In genomic region chr3:41460736-41461135, GRCh38 we compare ENCODE assay signal across 27 cellular contexts.
"Had no signal": no experiment of that assay in that cellular context is flagged by ENCODE, and none has a peak within 500 bp of the region (broad histone marks: within the 10 kb centered on the region; RNA-seq: fewer than 3 reads in every experiment).

No MANE protein-coding gene starts in this region.

- H3K27ac ChIP-seq: stomach, suprapubic skin, testis, thoracic aorta, thyroid gland, tibial artery, tibial nerve, transverse colon, upper lobe of left lung, upper lobe of right lung, uterus, vagina had no signal

- DNase-seq: stimulated activated CD4-positive, alpha-beta T cell treated with anti-CD3 and anti-CD28 coated beads, Interleukin-2, amount 100 ng/mL, for 48 hours; stimulated activated CD4-positive, alpha-beta T cell treated with anti-CD3 and anti-CD28 coated beads, Interleukin-4, amount 100 ng/mL, for 1 hour; stimulated activated CD4-positive, alpha-beta T cell treated with anti-CD3 and anti-CD28 coated beads, Interleukin-4, amount 100 ng/mL, for 24 hours; stimulated activated CD4-positive, alpha-beta T cell treated with anti-CD3 and anti-CD28 coated beads, Interleukin-4, amount 100 ng/mL, for 4 hours; stimulated activated CD8-positive, alpha-beta memory T cell treated with anti-CD3 and anti-CD28 coated beads, Interleukin-4, amount 100 ng/mL, for 48 hours; stimulated activated naive B cell treated with anti-CD40 and anti-IgM and Interleukin-4, amounts not matched to agents 10 μg/mL and 1 μg/mL and 100 μg/mL, for 72 hours; stimulated activated naive CD4-positive, alpha-beta T cell; stimulated activated naive CD4-positive, alpha-beta T cell treated with Interleukin-2 at 50 U/mL for 16 hours; stimulated activated naive CD8-positive, alpha-beta T cell treated with anti-CD3 and anti-CD28 coated beads, Interleukin-15, amount 100 ng/mL, for 72 hours; stimulated activated naive CD8-positive, alpha-beta T cell treated with anti-CD3 and anti-CD28 coated beads, Interleukin-15, Interleukin-2, amounts not matched to agents 100 U/mL and 50 U/mL, for 24 hours; stomach; substantia nigra; testis; thyroid gland; tibial artery; transverse colon; upper lobe of left lung; upper lobe of right lung; uterus had no signal

- H3K9me3 Mint-ChIP-seq: stimulated activated effector memory CD8-positive, alpha-beta T cell treated with anti-CD3 and anti-CD28 coated beads, Interleukin-12 subunit alpha, Interleukin-12 subunit beta, amount 100 ng/mL, for 72 hours; stimulated activated memory B cell treated with anti-CD40 and anti-IgM and Interleukin-4, amounts not matched to agents 10 μg/mL and 1 μg/mL and 100 μg/mL, for 72 hours; stimulated activated naive B cell treated with anti-CD40 and anti-IgM and Interleukin-4, amounts not matched to agents 10 μg/mL and 1 μg/mL and 100 μg/mL, for 72 hours; stimulated activated naive CD8-positive, alpha-beta T cell treated with anti-CD3 and anti-CD28 coated beads, Interleukin-15, amount 100 ng/mL, for 72 hours; stimulated activated naive CD8-positive, alpha-beta T cell treated with anti-CD3 and anti-CD28 coated beads, Interleukin-15, Interleukin-2, amounts not matched to agents 100 ng/mL and 50 ng/mL, for 24 hours; type B pancreatic cell had no signal

- H3K4me3 ChIP-seq: stomach, suprapubic skin, testis, thoracic aorta, thyroid gland, tibial artery, tibial nerve, transverse colon, upper lobe of left lung, upper lobe of right lung, uterus, vagina had no signal

- H3K4me1 Mint-ChIP-seq: stimulated activated effector memory CD8-positive, alpha-beta T cell treated with anti-CD3 and anti-CD28 coated beads, Interleukin-12 subunit alpha, Interleukin-12 subunit beta, amount 100 ng/mL, for 72 hours; stimulated activated memory B cell treated with anti-CD40 and anti-IgM and Interleukin-4, amounts not matched to agents 10 μg/mL and 1 μg/mL and 100 μg/mL, for 72 hours; stimulated activated naive B cell treated with anti-CD40 and anti-IgM and Interleukin-4, amounts not matched to agents 10 μg/mL and 1 μg/mL and 100 μg/mL, for 72 hours; stimulated activated naive CD8-positive, alpha-beta T cell treated with anti-CD3 and anti-CD28 coated beads, Interleukin-15, amount 100 ng/mL, for 72 hours had no signal

- H3K36me3 Mint-ChIP-seq: stimulated activated effector memory CD8-positive, alpha-beta T cell treated with anti-CD3 and anti-CD28 coated beads, Interleukin-12 subunit alpha, Interleukin-12 subunit beta, amount 100 ng/mL, for 72 hours; type B pancreatic cell had no signal

- H3K4me1 ChIP-seq: stomach, suprapubic skin, testis, thyroid gland, tibial nerve, upper lobe of right lung, uterus, vagina had no signal

- H3K27me3 ChIP-seq: stomach, suprapubic skin, testis, thyroid gland, tibial artery, tibial nerve, transverse colon, upper lobe of left lung, upper lobe of right lung, uterus, vagina had no signal

- H3K27ac Mint-ChIP-seq: stimulated activated effector memory CD8-positive, alpha-beta T cell treated with anti-CD3 and anti-CD28 coated beads, Interleukin-12 subunit alpha, Interleukin-12 subunit beta, amount 100 ng/mL, for 72 hours; stimulated activated memory B cell treated with anti-CD40 and anti-IgM and Interleukin-4, amounts not matched to agents 10 μg/mL and 1 μg/mL and 100 μg/mL, for 72 hours; stimulated activated naive B cell treated with anti-CD40 and anti-IgM and Interleukin-4, amounts not matched to agents 10 μg/mL and 1 μg/mL and 100 μg/mL, for 72 hours; stimulated activated naive CD8-positive, alpha-beta T cell treated with anti-CD3 and anti-CD28 coated beads, Interleukin-15, amount 100 ng/mL, for 72 hours; stimulated activated naive CD8-positive, alpha-beta T cell treated with anti-CD3 and anti-CD28 coated beads, Interleukin-15, Interleukin-2, amounts not matched to agents 100 ng/mL and 50 ng/mL, for 24 hours; type B pancreatic cell had no signal

- H3K9me3 ChIP-seq: stomach, suprapubic skin, testis, thoracic aorta, thyroid gland, tibial artery, tibial nerve, transverse colon, upper lobe of left lung, upper lobe of right lung, uterus, vagina had no signal

- H3K27me3 Mint-ChIP-seq: stimulated activated memory B cell treated with anti-CD40 and anti-IgM and Interleukin-4, amounts not matched to agents 10 μg/mL and 1 μg/mL and 100 μg/mL, for 72 hours; stimulated activated naive B cell treated with anti-CD40 and anti-IgM and Interleukin-4, amounts not matched to agents 10 μg/mL and 1 μg/mL and 100 μg/mL, for 72 hours; stimulated activated naive CD8-positive, alpha-beta T cell treated with anti-CD3 and anti-CD28 coated beads, Interleukin-15, amount 100 ng/mL, for 72 hours; stimulated activated naive CD8-positive, alpha-beta T cell treated with anti-CD3 and anti-CD28 coated beads, Interleukin-15, Interleukin-2, amounts not matched to agents 100 ng/mL and 50 ng/mL, for 24 hours; type B pancreatic cell had no signal

- H3K4me3 Mint-ChIP-seq: stimulated activated effector memory CD8-positive, alpha-beta T cell treated with anti-CD3 and anti-CD28 coated beads, Interleukin-12 subunit alpha, Interleukin-12 subunit beta, amount 100 ng/mL, for 72 hours; stimulated activated memory B cell treated with anti-CD40 and anti-IgM and Interleukin-4, amounts not matched to agents 10 μg/mL and 1 μg/mL and 100 μg/mL, for 72 hours; stimulated activated naive B cell treated with anti-CD40 and anti-IgM and Interleukin-4, amounts not matched to agents 10 μg/mL and 1 μg/mL and 100 μg/mL, for 72 hours; stimulated activated naive CD8-positive, alpha-beta T cell treated with anti-CD3 and anti-CD28 coated beads, Interleukin-15, amount 100 ng/mL, for 72 hours; stimulated activated naive CD8-positive, alpha-beta T cell treated with anti-CD3 and anti-CD28 coated beads, Interleukin-15, Interleukin-2, amounts not matched to agents 100 ng/mL and 50 ng/mL, for 24 hours; type B pancreatic cell had no signal

- H3K36me3 ChIP-seq: stomach, suprapubic skin, thoracic aorta, thyroid gland, tibial artery, tibial nerve, transverse colon, upper lobe of left lung, upper lobe of right lung, uterus, vagina had no signal
